Comparison of ENCODE assay signal across 8 cellular contexts in the genomic region with DNA sequence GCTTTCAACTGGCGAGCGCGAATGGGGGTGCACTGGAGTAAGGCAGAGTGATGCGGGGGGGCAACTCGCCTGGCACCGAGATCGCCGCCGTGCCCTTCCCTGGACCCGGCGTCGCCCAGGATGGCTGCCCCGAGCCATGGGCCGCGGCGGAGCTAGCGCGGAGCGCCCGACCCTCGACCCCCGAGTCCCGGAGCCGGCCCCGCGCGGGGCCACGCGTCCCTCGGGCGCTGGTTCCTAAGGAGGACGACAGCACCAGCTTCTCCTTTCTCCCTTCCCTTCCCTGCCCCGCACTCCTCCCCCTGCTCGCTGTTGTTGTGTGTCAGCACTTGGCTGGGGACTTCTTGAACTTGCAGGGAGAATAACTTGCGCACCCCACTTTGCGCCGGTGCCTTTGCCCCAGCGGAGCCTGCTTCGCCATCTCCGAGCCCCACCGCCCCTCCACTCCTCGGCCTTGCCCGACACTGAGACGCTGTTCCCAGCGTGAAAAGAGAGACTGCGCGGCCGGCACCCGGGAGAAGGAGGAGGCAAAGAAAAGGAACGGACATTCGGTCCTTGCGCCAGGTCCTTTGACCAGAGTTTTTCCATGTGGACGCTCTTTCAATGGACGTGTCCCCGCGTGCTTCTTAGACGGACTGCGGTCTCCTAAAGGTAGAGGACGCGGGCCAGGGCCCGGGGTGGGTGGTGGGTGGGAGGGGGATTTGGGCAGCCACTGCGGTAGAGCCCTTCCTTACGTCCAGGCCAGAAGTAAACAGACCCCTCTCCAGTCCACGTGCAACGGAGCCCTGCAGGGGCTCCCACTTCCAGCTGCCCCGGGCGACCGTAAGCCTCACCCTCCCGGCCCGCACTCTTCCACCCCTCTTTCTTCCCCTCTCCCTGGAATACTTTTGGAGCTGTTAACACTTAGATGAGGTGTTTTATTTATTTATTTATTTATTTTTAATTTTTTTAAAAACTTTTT. TPM values are rescaled to one million over a fixed set of nuclear protein-coding genes. Genes with fewer than 3 reads are reported as not detected.
DNase-seq lines count a peak whose midpoint lies in the region; ATAC-seq and TF ChIP-seq lines count a peak whose summit lies in the region.

No MANE protein-coding gene starts in this region.

- peak overlapping the region; percentile 75 for H3K4me3 ChIP-seq in colonic mucosa
- H3K4me3 ChIP-seq in left lung, result peak overlapping the region; percentile 56 to 69
- peak overlapping the region; percentile 70 to 87 for H3K4me3 ChIP-seq in tibial artery

- CTCF ChIA-PET in activated CD8-positive, alpha-beta memory T cell treated with anti-CD3 and anti-CD28 coated beads, Interleukin-2, amount 10 ng/mL, durations not matched to agents 7 days and 5 days (lab: Charles Lee), result no interaction called here

- DNase-seq in D341Med (ENCODE audit: low spot score), result peak; percentile 42
- peak; percentile 33 for DNase-seq in colonic mucosa
- DNase-seq in left lung, result peak; percentile 40 to 85
- peak; percentile 50 to 67 for DNase-seq in tibial artery
- DNase-seq in activated T-cell treated with anti-CD3 and anti-CD28 coated beads, Interleukin-2, amount 50 U/mL, for 1 hour, result no peak
- DNase-seq in activated CD8-positive, alpha-beta memory T cell treated with anti-CD3 and anti-CD28 coated beads, Interleukin-2, amount 10 ng/mL, durations not matched to agents 7 days and 5 days, result no peak

- peaks cover 50% of the 10 kb centered on the region for H3K27me3 Mint-ChIP-seq in activated CD8-positive, alpha-beta memory T cell treated with anti-CD3 and anti-CD28 coated beads, Interleukin-2, amount 10 ng/mL, durations not matched to agents 7 days and 5 days

- H3K9me3 Mint-ChIP-seq in activated CD8-positive, alpha-beta memory T cell treated with anti-CD3 and anti-CD28 coated beads, Interleukin-2, amount 10 ng/mL, durations not matched to agents 7 days and 5 days (ENCODE audit: low read depth), result no peaks in the 10 kb centered on the region

- no peak overlapping the region for H3K4me3 Mint-ChIP-seq in activated CD8-positive, alpha-beta memory T cell treated with anti-CD3 and anti-CD28 coated beads, Interleukin-2, amount 10 ng/mL, durations not matched to agents 7 days and 5 days

- no peaks in the 10 kb centered on the region for H3K36me3 Mint-ChIP-seq in activated CD8-positive, alpha-beta memory T cell treated with anti-CD3 and anti-CD28 coated beads, Interleukin-2, amount 10 ng/mL, durations not matched to agents 7 days and 5 days

- peak overlapping the region; percentile 73 for H3K27ac ChIP-seq in colonic mucosa
- H3K27ac ChIP-seq in left lung, result peak overlapping the region; percentile 65 to 73
- H3K27ac ChIP-seq in tibial artery, result peak overlapping the region; percentile 69 to 74

- peak overlapping the region; percentile 84 to 90 for H3K9ac ChIP-seq in colonic mucosa (ENCODE audit: low read depth in 2 of 2, low read length in 2 of 2)

- peaks cover 2% of the 10 kb centered on the region for H3K4me1 ChIP-seq in colonic mucosa
- peaks cover 0 to 27% of the 10 kb centered on the region in 2 donors for H3K4me1 ChIP-seq in left lung
- H3K4me1 ChIP-seq in tibial artery, result peaks cover 0 to 36% (median 20%) of the 10 kb centered on the region in 4 donors

- H3K9me3 ChIP-seq in colonic mucosa, result no peaks in the 10 kb centered on the region
- no peaks in the 10 kb centered on the region for H3K9me3 ChIP-seq in left lung
- H3K9me3 ChIP-seq in tibial artery, result no peaks in the 10 kb centered on the region

- no peak for TF ChIP-seq CTCF in colonic mucosa (IDR thresholded peaks at IDR 0.05)
- TF ChIP-seq CTCF in left lung (IDR thresholded peaks at IDR 0.05), result no peak
- TF ChIP-seq CTCF in tibial artery (IDR thresholded peaks at IDR 0.05), result no peak

- H3K27ac Mint-ChIP-seq in activated CD8-positive, alpha-beta memory T cell treated with anti-CD3 and anti-CD28 coated beads, Interleukin-2, amount 10 ng/mL, durations not matched to agents 7 days and 5 days, result no peak overlapping the region

- intact Hi-C loops in colonic mucosa (cut with DNase I) (no loop called here), left lung (cut with DNase I) (no loop called here), tibial artery (cut with DNase I; ENCODE audit: low total_unique reads) (loop anchor here (10.0 kb wide), 3 partner anchors 134 to 516 kb away; no protein-coding TSS in a partner anchor)

- H3K36me3 ChIP-seq in colonic mucosa (peaks cover 3% of the 10 kb centered on the region), left lung (no peaks in the 10 kb centered on the region), tibial artery (no peaks in the 10 kb centered on the region)

- peaks cover 2% of the 10 kb centered on the region for H3K4me1 Mint-ChIP-seq in activated CD8-positive, alpha-beta memory T cell treated with anti-CD3 and anti-CD28 coated beads, Interleukin-2, amount 10 ng/mL, durations not matched to agents 7 days and 5 days

- H3K27me3 ChIP-seq in colonic mucosa (no peaks in the 10 kb centered on the region), left lung (peaks cover 0 to 67% of the 10 kb centered on the region in 2 donors), tibial artery (no peaks in the 10 kb centered on the region)

- ATAC-seq in HG03354 (IDR thresholded peaks at IDR 0.05; ENCODE audit: poor library complexity, severe bottlenecking, unreplicated experiment) (peak; percentile 9), left lung (peak; percentile 18), HG03095 (IDR thresholded peaks at IDR 0.05; ENCODE audit: unreplicated experiment) (no peak)
- ATAC-seq in activated CD8-positive, alpha-beta memory T cell treated with anti-CD3 and anti-CD28 coated beads, Interleukin-2, amount 10 ng/mL, durations not matched to agents 7 days and 5 days, result no peak

RNA-seq across cellular contexts. Expression of a gene that starts 1.0 kb away (rescaled TPM):
- total RNA-seq in colonic mucosa (10 to 100 TPM; 25.3 to 57.3 TPM), left lung (10 to 100 TPM; 15.1 to 38.9 TPM)
- total RNA-seq in activated CD8-positive, alpha-beta memory T cell treated with anti-CD3 and anti-CD28 coated beads, Interleukin-2, amount 10 ng/mL, durations not matched to agents 7 days and 5 days, result not detected

Comparison
In these comparisons a context has a peak if more than half of its experiments do, and no peak if none do; other contexts are left out.
1. DNase-seq: peak in D341Med (single experiment), colonic mucosa (single experiment), left lung (2 of 2) and tibial artery (2 of 2); none in activated T-cell treated with anti-CD3 and anti-CD28 coated beads, Interleukin-2, amount 50 U/mL, for 1 hour (single experiment) and activated CD8-positive, alpha-beta memory T cell treated with anti-CD3 and anti-CD28 coated beads, Interleukin-2, amount 10 ng/mL, durations not matched to agents 7 days and 5 days (single experiment).
2. ATAC-seq: peak in HG03354 (single experiment) and left lung (single experiment); none in HG03095 (single experiment) and activated CD8-positive, alpha-beta memory T cell treated with anti-CD3 and anti-CD28 coated beads, Interleukin-2, amount 10 ng/mL, durations not matched to agents 7 days and 5 days (single experiment).
3. RNA of a gene that starts 1.0 kb away (total RNA-seq): 25.3 to 57.3 TPM in colonic mucosa and 15.1 to 38.9 TPM in left lung; not detected in activated CD8-positive, alpha-beta memory T cell treated with anti-CD3 and anti-CD28 coated beads, Interleukin-2, amount 10 ng/mL, durations not matched to agents 7 days and 5 days; every median in the first group is over 10 times any median in the second.
4. Peak in every context shown above with its lines, with median percentiles within 50 percentile points of each other: H3K27ac ChIP-seq and H3K4me3 ChIP-seq.